In genomic region chr5:116561658-116562057, GRCh38 we compare ENCODE assay signal across 28 cellular contexts. TPM values are rescaled to one million over a fixed set of nuclear protein-coding genes. Genes with fewer than 3 reads are reported as not detected.
A peak's percentile ranks its signal among the peaks of the same experiment; 100 is the strongest.
DNase-seq lines count a peak whose midpoint lies in the region; ATAC-seq and TF ChIP-seq lines count a peak whose summit lies in the region.
"Had no signal": no experiment of that assay in that cellular context is flagged by ENCODE, and none has a peak within 500 bp of the region (broad histone marks: within the 10 kb centered on the region; RNA-seq: fewer than 3 reads in every experiment).

No MANE protein-coding gene starts in this region.

- no peak for TF ChIP-seq CTCF in endodermal cell (conservative IDR thresholded peaks at IDR 0.05)
- TF ChIP-seq CTCF in neural progenitor cell (IDR thresholded peaks at IDR 0.05) = no peak

- H3K9me3 Mint-ChIP-seq in endodermal cell (no peaks in the 10 kb centered on the region), neural progenitor cell (peaks cover 11% of the 10 kb centered on the region)
- peaks cover 0 to 2% (median 0%) of the 10 kb centered on the region in 5 donors for H3K9me3 Mint-ChIP-seq in CD8-positive, alpha-beta memory T cell
- H3K9me3 Mint-ChIP-seq: CD8-positive, alpha-beta T cell had no signal

- no peaks in the 10 kb centered on the region; a peak in 1 of 22 replicates for H4K20me1 ChIP-seq in BLaER1 treated with 17β-estradiol and CSF1 and Interleukin-3, amounts not matched to agents 10 nM and 100 nM
- peaks cover 97% of the 10 kb centered on the region for H4K20me1 ChIP-seq in neural progenitor cell (ENCODE audit: low read depth)

- CTCF ChIA-PET in CD8-positive, alpha-beta memory T cell (lab: Charles Lee) = no interaction called here

- H2AFZ ChIP-seq in neural progenitor cell (replicated peaks) = no peak overlapping the region
- H2AFZ ChIP-seq: GM23248 had no signal

- ATAC-seq in HG02981 (IDR thresholded peaks at IDR 0.05; ENCODE audit: unreplicated experiment) = no peak
- ATAC-seq: CD8-positive, alpha-beta T cell; PC-3; SK-N-SH treated with all-trans-retinoic acid at 6 μM for 48 hours had no signal

- H3K27me3 Mint-ChIP-seq in endodermal cell (ENCODE audit: insufficient read depth) (no peaks in the 10 kb centered on the region), neural progenitor cell (ENCODE audit: insufficient read depth, low read depth) (no peaks in the 10 kb centered on the region)
- no peaks in the 10 kb centered on the region for H3K27me3 Mint-ChIP-seq in CD8-positive, alpha-beta memory T cell

- DNase-seq in endodermal cell (no peak), neural progenitor cell (ENCODE audit: low spot score) (no peak), DMS79 (lab: John Stamatoyannopoulos, UW) (no peak), dedifferentiated amniotic fluid mesenchymal stem cell (ENCODE audit: extremely low spot score) (no peak)
- no peak for DNase-seq in CD8-positive, alpha-beta memory T cell
- DNase-seq: CD8-positive, alpha-beta T cell; DMS 273 treated with DMSO at 0.1 percent for 48 hours; DMS79 treated with DMSO at 0.1 percent for 48 hours; GM23248; HCEC 1CT; KBM-7; MV-4-11; NCI-H1105; NCI-H146; NCI-H1930; NCI-H2107; NCI-H446; NCI-H524 treated with DMSO at 0.1 percent for 48 hours; NCI-H774; NK-92 treated with Interleukin-12 subunit alpha and Interleukin-12 subunit beta, amount 100 ng/mL, for 24 hours; PC-3; SJCRH30 had no signal

- H3K4me1 Mint-ChIP-seq in endodermal cell = peaks cover 75% of the 10 kb centered on the region
- H3K4me1 Mint-ChIP-seq in neural progenitor cell = peaks cover 26% of the 10 kb centered on the region
- H3K4me1 Mint-ChIP-seq in CD8-positive, alpha-beta memory T cell = no peaks in the 10 kb centered on the region

- peaks cover 0 to 8% (median 0%) of the 10 kb centered on the region in 11 experiments; a peak in 2 of 22 replicates for H3K9me3 ChIP-seq in BLaER1 treated with 17β-estradiol and CSF1 and Interleukin-3, amounts not matched to agents 10 nM and 100 nM (replicated peaks in 1 of 11)
- H3K9me3 ChIP-seq in HUES48 (ENCODE audit: control insufficient read depth, insufficient read depth, low read length) = no peaks in the 10 kb centered on the region
- H3K9me3 ChIP-seq in endodermal cell (ENCODE audit: control insufficient read depth, low read length) = no peaks in the 10 kb centered on the region
- no peaks in the 10 kb centered on the region for H3K9me3 ChIP-seq in neural progenitor cell (ENCODE audit: low read depth)
- no peaks in the 10 kb centered on the region for H3K9me3 ChIP-seq in CD8-positive, alpha-beta memory T cell (ENCODE audit: low read length)
- H3K9me3 ChIP-seq: SJCRH30 had no signal

- H3K36me3 Mint-ChIP-seq in endodermal cell (ENCODE audit: low read depth) (peaks cover 4% of the 10 kb centered on the region), neural progenitor cell (peaks cover 21% of the 10 kb centered on the region)
- H3K36me3 Mint-ChIP-seq in CD8-positive, alpha-beta memory T cell = no peaks in the 10 kb centered on the region
- H3K36me3 Mint-ChIP-seq: CD8-positive, alpha-beta T cell had no signal

- H3K27ac Mint-ChIP-seq in endodermal cell (no peak overlapping the region), neural progenitor cell (no peak overlapping the region)
- H3K27ac Mint-ChIP-seq in CD8-positive, alpha-beta memory T cell = no peak overlapping the region
- H3K27ac Mint-ChIP-seq: CD8-positive, alpha-beta T cell had no signal

- H3F3A ChIP-seq in neural progenitor cell (ENCODE audit: low read depth) = peaks cover 32% of the 10 kb centered on the region

- 67 to 84% methylated on average over 1 to 3 of the region's 3 CpGs for WGBS in endodermal cell (ENCODE audit: insufficient coverage in 1 of 2, insufficient read length in 1 of 2), 2 experiments

- H3K4me1 ChIP-seq in BLaER1 treated with 17β-estradiol and CSF1 and Interleukin-3, amounts not matched to agents 10 nM and 100 nM = peaks cover 12 to 64% (median 46%) of the 10 kb centered on the region in 10 experiments
- H3K4me1 ChIP-seq in HUES48 (ENCODE audit: control insufficient read depth, insufficient read depth, low read length) = peaks cover 89% of the 10 kb centered on the region
- peaks cover 35% of the 10 kb centered on the region for H3K4me1 ChIP-seq in endodermal cell (ENCODE audit: control insufficient read depth, insufficient read depth, low read length)
- H3K4me1 ChIP-seq in neural progenitor cell = peaks cover 74% of the 10 kb centered on the region
- H3K4me1 ChIP-seq in CD8-positive, alpha-beta memory T cell (ENCODE audit: insufficient read depth, low read length) = no peaks in the 10 kb centered on the region

- peak overlapping the region in 4 of 11 experiments; percentile 52 to 72 (median 65); a peak in 7 of 22 replicates for H3K27ac ChIP-seq in BLaER1 treated with 17β-estradiol and CSF1 and Interleukin-3, amounts not matched to agents 10 nM and 100 nM
- H3K27ac ChIP-seq in HUES48 (ENCODE audit: low read depth, low read length) (peak overlapping the region; percentile 9), endodermal cell (ENCODE audit: low read depth, low read length) (no peak overlapping the region), neural progenitor cell (peak overlapping the region; percentile 12)
- no peak overlapping the region for H3K27ac ChIP-seq in CD8-positive, alpha-beta memory T cell (ENCODE audit: low read depth, low read length)
- H3K27ac ChIP-seq: C4-2B, GM23248, SJCRH30 had no signal

- no peaks in the 10 kb centered on the region for H3K36me3 ChIP-seq in BLaER1 treated with 17β-estradiol and CSF1 and Interleukin-3, amounts not matched to agents 10 nM and 100 nM
- H3K36me3 ChIP-seq in HUES48 (ENCODE audit: control insufficient read depth, insufficient read depth, low read length) (peaks cover 12% of the 10 kb centered on the region), endodermal cell (ENCODE audit: control insufficient read depth, insufficient read depth, low read length) (no peaks in the 10 kb centered on the region), neural progenitor cell (no peaks in the 10 kb centered on the region)
- no peaks in the 10 kb centered on the region for H3K36me3 ChIP-seq in CD8-positive, alpha-beta memory T cell (ENCODE audit: insufficient read depth, low read length)

- H3K9ac ChIP-seq in BLaER1 treated with 17β-estradiol and CSF1 and Interleukin-3, amounts not matched to agents 10 nM and 100 nM = peak overlapping the region in 2 of 11 experiments; percentile 37 to 49; a peak in 3 of 22 replicates
- no peak overlapping the region for H3K9ac ChIP-seq in HUES48 (ENCODE audit: low read depth, low read length)
- H3K9ac ChIP-seq in endodermal cell (ENCODE audit: extremely low read depth, low read length, poor library complexity, severe bottlenecking) = no peak overlapping the region
- no peak overlapping the region for H3K9ac ChIP-seq in neural progenitor cell
- H3K9ac ChIP-seq: GM23248 had no signal

- peak overlapping the region in 2 of 10 experiments; percentile 32 to 37; a peak in 3 of 20 replicates for H3K4me3 ChIP-seq in BLaER1 treated with 17β-estradiol and CSF1 and Interleukin-3, amounts not matched to agents 10 nM and 100 nM
- H3K4me3 ChIP-seq in HUES48 (ENCODE audit: low read depth, low read length) (no peak overlapping the region), endodermal cell (ENCODE audit: low read length) (no peak overlapping the region), neural progenitor cell (no peak overlapping the region)
- H3K4me3 ChIP-seq in CD8-positive, alpha-beta memory T cell (ENCODE audit: low read length) = no peak overlapping the region
- H3K4me3 ChIP-seq: GM23248, SJCRH30 had no signal

- peak overlapping the region; percentile 45 to 84 (median 70); a peak in 21 of 22 replicates for H3K4me2 ChIP-seq in BLaER1 treated with 17β-estradiol and CSF1 and Interleukin-3, amounts not matched to agents 10 nM and 100 nM
- peak overlapping the region; percentile 34 for H3K4me2 ChIP-seq in neural progenitor cell

- H3K4me3 Mint-ChIP-seq in endodermal cell (peak overlapping the region; percentile 25), neural progenitor cell (no peak overlapping the region)
- H3K4me3 Mint-ChIP-seq in CD8-positive, alpha-beta memory T cell = no peak overlapping the region
- H3K4me3 Mint-ChIP-seq: CD8-positive, alpha-beta T cell had no signal

- peaks cover 98% of the 10 kb centered on the region for H3K79me2 ChIP-seq in neural progenitor cell (ENCODE audit: low read depth)

- peaks cover 0 to 31% (median 0%) of the 10 kb centered on the region in 11 experiments; a peak in 4 of 22 replicates for H3K27me3 ChIP-seq in BLaER1 treated with 17β-estradiol and CSF1 and Interleukin-3, amounts not matched to agents 10 nM and 100 nM
- no peaks in the 10 kb centered on the region for H3K27me3 ChIP-seq in HUES48 (ENCODE audit: control insufficient read depth, insufficient read depth, low read length)
- no peaks in the 10 kb centered on the region for H3K27me3 ChIP-seq in endodermal cell (ENCODE audit: control insufficient read depth, insufficient read depth, low read length, poor library complexity, severe bottlenecking)
- no peaks in the 10 kb centered on the region for H3K27me3 ChIP-seq in neural progenitor cell
- no peaks in the 10 kb centered on the region for H3K27me3 ChIP-seq in CD8-positive, alpha-beta memory T cell (ENCODE audit: insufficient read depth, low read length, poor library complexity, severe bottlenecking)
- H3K27me3 ChIP-seq: SJCRH30 had no signal

- POLR2A ChIA-PET in CD8-positive, alpha-beta memory T cell (lab: Charles Lee) = no interaction called here

RNA-seq across cellular contexts. Expression of gene SEMA6A, which starts 13.0 kb away (rescaled TPM):
- total RNA-seq in endodermal cell (100 to 1,000 TPM in 1 of 2 donors, 10 to 100 TPM in 1; 79.6 to 328 TPM), neural progenitor cell (ENCODE audit: low replicate concordance) (75.3 and 86.4 TPM in 2 replicates)
- polyA plus RNA-seq in endodermal cell (2013, experiment 1 of 2) = 73.8 TPM
- polyA plus RNA-seq in endodermal cell (2013, experiment 2 of 2) = 61.4 TPM
- total RNA-seq in CD8-positive, alpha-beta memory T cell = not detected
- polyA plus RNA-seq in CD8-positive, alpha-beta memory T cell = 0.49 TPM
- total RNA-seq: CD8-positive, alpha-beta T cell; LHCN-M2; PC-3 had no signal

Comparison
In these comparisons a context has a peak if more than half of its experiments do, and no peak if none do; other contexts are left out.
1. H3K27ac ChIP-seq: peak in HUES48 (single experiment) and neural progenitor cell (single experiment); none in endodermal cell (single experiment) and CD8-positive, alpha-beta memory T cell (single experiment).
2. RNA of gene SEMA6A, which starts 13.0 kb away (total RNA-seq): 79.6 to 328 TPM in endodermal cell and 75.3 to 86.4 TPM in neural progenitor cell; not detected in CD8-positive, alpha-beta memory T cell; every median in the first group is over 10 times any median in the second.